In genomic region chr20:1491891-1492642, GRCh38 we compare ENCODE assay signal across 16 cellular contexts. TPM values are rescaled to one million over a fixed set of nuclear protein-coding genes. Genes with fewer than 3 reads are reported as not detected.
A peak's percentile ranks its signal among the peaks of the same experiment; 100 is the strongest.
DNase-seq lines count a peak whose midpoint lies in the region; ATAC-seq, FAIRE-seq and TF ChIP-seq lines count a peak whose summit lies in the region.
"Had no signal": no experiment of that assay in that cellular context is flagged by ENCODE, and none has a peak within 500 bp of the region (broad histone marks: within the 10 kb centered on the region; RNA-seq: fewer than 3 reads in every experiment).

No MANE protein-coding gene starts in this region.

- TF ChIP-seq POLR2A in esophagus squamous epithelium (IDR thresholded peaks at IDR 0.05), result no peak

- H2AFZ ChIP-seq in OCI-LY3 (ENCODE audit: low read depth, low read length), result 0 out of 2 replicates have a peak overlapping the region, but pooled peaks have one; percentile 8

- FAIRE-seq in urothelium cell line (lab: Jason Lieb, UNC), result no peak
- FAIRE-seq: GM12892 had no signal

- peak overlapping the region; percentile 95 to 99 (median 98) for H3K27ac Mint-ChIP-seq in CD14-positive monocyte
- H3K27ac Mint-ChIP-seq: activated CD4-positive, alpha-beta memory T cell treated with anti-CD3 and anti-CD28 coated beads for 36 hours; brain; IgD-negative memory B cell had no signal

- no peaks in the 10 kb centered on the region for H3K36me3 ChIP-seq in OCI-LY3 (replicated peaks; ENCODE audit: low read depth, low read length)
- H3K36me3 ChIP-seq in esophagus squamous epithelium, result no peaks in the 10 kb centered on the region
- H3K36me3 ChIP-seq in neutrophil, result no peaks in the 10 kb centered on the region
- no peaks in the 10 kb centered on the region for H3K36me3 ChIP-seq in tibial artery
- H3K36me3 ChIP-seq: Peyer's patch had no signal

- peak overlapping the region; percentile 12; the same call in 1 of the 2 replicates for H3K9ac ChIP-seq in OCI-LY3 (ENCODE audit: low read length)

- H3K4me3 ChIP-seq in OCI-LY3 (ENCODE audit: low read length), result peak overlapping the region; percentile 12; the same call in 1 of the 2 replicates
- no peak overlapping the region for H3K4me3 ChIP-seq in esophagus squamous epithelium
- H3K4me3 ChIP-seq in neutrophil (ENCODE audit: low read depth in 1 of 2, low read length in 1 of 2), result peak overlapping the region; percentile 63 to 80
- no peak overlapping the region for H3K4me3 ChIP-seq in tibial artery

- peak overlapping the region; percentile 65 for H3K4me2 ChIP-seq in OCI-LY3 (ENCODE audit: low read length)

- peaks cover 73% of the 10 kb centered on the region for H3K4me1 Mint-ChIP-seq in CD14-positive monocyte
- H3K4me1 Mint-ChIP-seq: brain had no signal

- TF ChIP-seq CTCF in CD14-positive monocyte (IDR thresholded peaks at IDR 0.05) (no peak), OCI-LY3 (IDR thresholded peaks at IDR 0.05; ENCODE audit: low read depth, low read length) (no peak), esophagus squamous epithelium (IDR thresholded peaks at IDR 0.05) (no peak), neutrophil (IDR thresholded peaks at IDR 0.05) (no peak), tibial artery (IDR thresholded peaks at IDR 0.05) (no peak)

- H3K27ac ChIP-seq in OCI-LY3 (ENCODE audit: low read length) (peak overlapping the region; percentile 52), esophagus squamous epithelium (peak overlapping the region in 3 of 4 donors; percentile 60 to 87 (median 72)), neutrophil (peak overlapping the region; percentile 94), tibial artery (no peak overlapping the region)

- H3K9me3 ChIP-seq in OCI-LY3 (ENCODE audit: insufficient read depth, low read length) (no peaks in the 10 kb centered on the region; the same call in 1 of the 2 replicates), esophagus squamous epithelium (no peaks in the 10 kb centered on the region), neutrophil (no peaks in the 10 kb centered on the region), tibial artery (no peaks in the 10 kb centered on the region)
- H3K9me3 ChIP-seq: Peyer's patch had no signal

- no peaks in the 10 kb centered on the region for H4K20me1 ChIP-seq in OCI-LY3 (ENCODE audit: insufficient read depth, low read length)

- no peak for ATAC-seq in GM21737 (IDR thresholded peaks at IDR 0.05; ENCODE audit: unreplicated experiment)

- H3K79me2 ChIP-seq in OCI-LY3 (ENCODE audit: low read length), result no peaks in the 10 kb centered on the region

- H3K4me1 ChIP-seq in OCI-LY3 (ENCODE audit: low read length), result peaks cover 41% of the 10 kb centered on the region
- peaks cover 6 to 32% (median 9%) of the 10 kb centered on the region in 3 donors for H3K4me1 ChIP-seq in esophagus squamous epithelium
- peaks cover 68 to 84% of the 10 kb centered on the region in 2 experiments for H3K4me1 ChIP-seq in neutrophil (ENCODE audit: control insufficient read depth in 1 of 2, insufficient read depth in 1 of 2, low read depth in 1 of 2, low read length in 1 of 2)
- H3K4me1 ChIP-seq in tibial artery, result no peaks in the 10 kb centered on the region
- H3K4me1 ChIP-seq: Peyer's patch had no signal

- DNase-seq in CD14-positive monocyte (ENCODE audit: low spot score) (no peak), esophagus squamous epithelium (lab: John Stamatoyannopoulos, UW) (no peak), urothelium cell line (ENCODE audit: low spot score) (no peak), HuH-7.5 (ENCODE audit: low spot score) (no peak), tibial artery (no peak)
- DNase-seq: activated CD4-positive, alpha-beta memory T cell treated with anti-CD3 and anti-CD28 coated beads for 36 hours; T-helper 9 cell had no signal

- intact Hi-C loops in CD14-positive monocyte (cut with micrococcal nuclease) (loop anchor here in 1 of 2 donors (10.0 kb wide), 1 partner anchor 97 kb away; the partner anchor contains the start of gene FKBP1A), esophagus squamous epithelium (cut with DNase I) (no loop called here), tibial artery (cut with DNase I; ENCODE audit: low total_unique reads) (no loop called here)

- H3K27me3 ChIP-seq in OCI-LY3 (ENCODE audit: low read depth, low read length) (peaks cover 19% of the 10 kb centered on the region), esophagus squamous epithelium (no peaks in the 10 kb centered on the region), neutrophil (no peaks in the 10 kb centered on the region), tibial artery (peaks cover 0 to 4% of the 10 kb centered on the region in 2 donors)
- H3K27me3 ChIP-seq: Peyer's patch had no signal

- H3K36me3 Mint-ChIP-seq in CD14-positive monocyte, result peaks cover 9 to 16% of the 10 kb centered on the region in 2 donors
- H3K36me3 Mint-ChIP-seq: activated CD4-positive, alpha-beta memory T cell treated with anti-CD3 and anti-CD28 coated beads for 36 hours; brain had no signal

- peaks cover 0 to 3% (median 0%) of the 10 kb centered on the region in 3 donors for H3K27me3 Mint-ChIP-seq in CD14-positive monocyte (ENCODE audit: low read depth in 3 of 3)

- 50 to 55% methylated on average over 2 of the region's 2 CpGs for WGBS in esophagus squamous epithelium, 2 donors

- no peaks in the 10 kb centered on the region for H3K9me3 Mint-ChIP-seq in CD14-positive monocyte
- H3K9me3 Mint-ChIP-seq: activated CD4-positive, alpha-beta memory T cell treated with anti-CD3 and anti-CD28 coated beads for 36 hours; IgD-negative memory B cell had no signal

- H3K4me3 Mint-ChIP-seq in CD14-positive monocyte, result peak overlapping the region; percentile 93 to 97
- H3K4me3 Mint-ChIP-seq: activated CD4-positive, alpha-beta memory T cell treated with anti-CD3 and anti-CD28 coated beads for 36 hours; brain had no signal

RNA-seq across cellular contexts. Expression of gene SIRPB2, which starts 0.8 kb away (rescaled TPM):
- 10 to 100 TPM; 81.5 to 92.8 TPM for polyA plus RNA-seq in CD14-positive monocyte
- total RNA-seq in esophagus squamous epithelium, result 1 to 10 TPM; 1.2 to 5.9 (median 1.9) TPM
- total RNA-seq: activated CD4-positive, alpha-beta memory T cell treated with anti-CD3 and anti-CD28 coated beads for 36 hours; Daoy; NCI-H460 had no signal

RNA-seq across cellular contexts. Expression of gene NSFL1C, which starts 25.4 kb away (rescaled TPM):
- 10 to 100 TPM; 52.8 to 56.8 TPM for polyA plus RNA-seq in CD14-positive monocyte
- total RNA-seq in esophagus squamous epithelium, result 10 to 100 TPM; 41.5 to 65.6 (median 59.3) TPM

Comparison
In these comparisons a context has a peak if more than half of its experiments do, and no peak if none do; other contexts are left out.
1. H3K27ac ChIP-seq: peak in OCI-LY3 (single experiment), esophagus squamous epithelium (3 of 4) and neutrophil (single experiment); none in tibial artery (0 of 2).
2. H3K4me3 ChIP-seq: peak in OCI-LY3 (single experiment) and neutrophil (2 of 2); none in esophagus squamous epithelium (0 of 4) and tibial artery (0 of 2).